In genomic region chr19:7916137-7916907, GRCh38 we compare ENCODE assay signal across 6 cellular contexts. TPM values are rescaled to one million over a fixed set of nuclear protein-coding genes. Genes with fewer than 3 reads are reported as not detected.
DNase-seq lines count a peak whose midpoint lies in the region; ATAC-seq and TF ChIP-seq lines count a peak whose summit lies in the region.

No MANE protein-coding gene starts in this region.

- POLR2A ChIA-PET in T-cell (lab: Charles Lee) = interaction anchor here in 1 of 2 donors (1.0 kb wide), 1 partner anchor 12 kb away, joined by 4 read pairs; the partner anchor contains the start of gene MAP2K7

- H3K4me3 ChIP-seq in GM12864 (ENCODE audit: low read depth, low read length) = peak overlapping the region; percentile 29
- peak overlapping the region; percentile 41 for H3K4me3 ChIP-seq in epithelial cell of proximal tubule (ENCODE audit: low read depth, low read length)

- DNase-seq in GM12864 (ENCODE audit: low read depth) (no peak), T-cell (peak in 27 of 34 experiments; percentile 23 to 68 (median 46)), epithelial cell of proximal tubule (ENCODE audit: low read depth) (no peak)
- peak; percentile 57 for DNase-seq in stimulated activated CD4-positive, alpha-beta T cell treated with anti-CD3 and anti-CD28 coated beads, Interleukin-4, amount 100 ng/mL, for 24 hours

- CTCF ChIA-PET in T-cell (lab: Charles Lee) = no interaction called here

- H3K9me3 Mint-ChIP-seq in T-cell = no peaks in the 10 kb centered on the region

- H3K27me3 Mint-ChIP-seq in T-cell = peaks cover 10 to 38% of the 10 kb centered on the region in 2 donors

- TF ChIP-seq CTCF in GM12864 (IDR thresholded peaks at IDR 0.05; ENCODE audit: low read depth, low read length, missing control alignments) (peak; percentile 5), epithelial cell of proximal tubule (conservative IDR thresholded peaks at IDR 0.05; ENCODE audit: low read depth, low read length) (no peak)

- ATAC-seq in T-cell (replicated peaks in 1 of 4) = no peak
- no peak for ATAC-seq in GM21423 (IDR thresholded peaks at IDR 0.05; ENCODE audit: unreplicated experiment)
- no peak for ATAC-seq in HG02970 (IDR thresholded peaks at IDR 0.05; ENCODE audit: low FRiP score, unreplicated experiment)

- H3K4me3 Mint-ChIP-seq in T-cell = peak overlapping the region; percentile 34 to 72 (median 51)

- peaks cover 14% of the 10 kb centered on the region for H3K36me3 Mint-ChIP-seq in T-cell

- peaks cover 23 to 35% (median 29%) of the 10 kb centered on the region in 3 donors for H3K4me1 Mint-ChIP-seq in T-cell

- H3K27ac Mint-ChIP-seq in T-cell = peak overlapping the region in 1 of 2 donors; percentile 11

RNA-seq across cellular contexts. Expression of gene TGFBR3L, which starts 1.7 kb away (rescaled TPM):
- total RNA-seq in T-cell = 1 to 10 TPM in 3 of 5 donors, under 1 TPM in 2; 0.76 to 4.5 (median 1.3) TPM
- total RNA-seq in epithelial cell of proximal tubule = 1.6 and 16.8 TPM in 2 replicates

RNA-seq across cellular contexts. Expression of gene SNAPC2, which starts 3.8 kb away (rescaled TPM):
- total RNA-seq in T-cell = 10 to 100 TPM in 4 of 5 donors, 1 to 10 TPM in 1; 9.0 to 22.9 (median 18.6) TPM
- 29.1 and 34.2 TPM in 2 replicates for total RNA-seq in epithelial cell of proximal tubule

RNA-seq across cellular contexts. Expression of gene CTXN1, which starts 9.6 kb away (rescaled TPM):
- total RNA-seq in T-cell (under 1 TPM in 4 of 5 donors, not detected in 1; 0.19 to 0.47 (median 0.30) TPM), epithelial cell of proximal tubule (12.4 and 42.8 TPM in 2 replicates)

RNA-seq across cellular contexts. Expression of gene MAP2K7, which starts 12.6 kb away (rescaled TPM):
- total RNA-seq in T-cell = 10 to 100 TPM; 68.1 to 93.1 (median 73.5) TPM
- total RNA-seq in epithelial cell of proximal tubule = 7.6 and 14.6 TPM in 2 replicates

RNA-seq across cellular contexts. Expression of gene TIMM44, which starts 27.1 kb away (rescaled TPM):
- total RNA-seq in T-cell = 10 to 100 TPM; 72.7 to 99.4 (median 90.3) TPM
- total RNA-seq in epithelial cell of proximal tubule = 39.0 and 108 TPM in 2 replicates

Comparison
In these comparisons a context has a peak if more than half of its experiments do, and no peak if none do; other contexts are left out.
1. DNase-seq: peak in T-cell (27 of 34) and stimulated activated CD4-positive, alpha-beta T cell treated with anti-CD3 and anti-CD28 coated beads, Interleukin-4, amount 100 ng/mL, for 24 hours (single experiment); none in GM12864 (single experiment) and epithelial cell of proximal tubule (single experiment).